Comparison of ENCODE assay signal across 7 cellular contexts in the genomic region with DNA sequence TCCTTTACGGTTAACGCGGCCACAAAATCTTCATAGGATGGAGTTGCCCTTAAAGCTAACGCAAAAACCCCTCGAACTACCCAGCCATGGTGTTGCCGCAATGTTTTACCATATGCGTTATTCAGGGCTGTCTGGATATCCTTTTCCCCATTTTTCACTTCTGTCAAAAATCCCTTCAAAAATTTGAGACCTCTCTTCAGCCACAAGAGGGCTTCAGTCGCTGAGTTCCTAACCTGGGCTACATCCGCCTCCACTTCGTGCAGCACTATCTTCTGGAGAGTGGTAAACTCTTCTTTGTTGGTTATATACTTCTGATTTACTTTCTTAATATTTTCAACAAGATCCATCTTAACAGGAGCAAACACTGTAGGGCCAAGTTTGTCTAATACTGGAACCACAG. TPM values are rescaled to one million over a fixed set of nuclear protein-coding genes. Genes with fewer than 3 reads are reported as not detected.
DNase-seq lines count a peak whose midpoint lies in the region; ATAC-seq and TF ChIP-seq lines count a peak whose summit lies in the region.
"Not testable (repeated sequence)": the region's sequence is repeated elsewhere in the genome, so short reads cannot be mapped to it uniquely, and the experiment has no call there.

No MANE protein-coding gene starts in this region.

- TF ChIP-seq CTCF in DND-41 (IDR thresholded peaks at IDR 0.05; ENCODE audit: borderline replicate concordance, extremely low read depth, low read length, poor library complexity, severe bottlenecking) (peak; percentile 33), HFFc6 (IDR thresholded peaks at IDR 0.05) (peak; percentile 72), OCI-LY7 (conservative IDR thresholded peaks at IDR 0.05; ENCODE audit: low read length) (peak; percentile 48), VCaP (conservative IDR thresholded peaks at IDR 0.05) (peak; percentile 78), choroid plexus epithelial cell (conservative IDR thresholded peaks at IDR 0.05; ENCODE audit: low read depth, low read length) (peak; percentile 45), heart right ventricle (IDR thresholded peaks at IDR 0.05) (peak in 7 of 9 donors; percentile 23 to 49 (median 36)), nephron progenitor cell (IDR thresholded peaks at IDR 0.05) (peak; percentile 13)

- WGBS in heart right ventricle, 2 donors: 78 to 82% methylated on average over 10 of the region's 10 CpGs

- not testable (repeated sequence) for H3K4me3 ChIP-seq in DND-41 (ENCODE audit: low read depth in 1 of 2, low read length in 2 of 2); OCI-LY7 (ENCODE audit: low read depth, low read length, poor library complexity, severe bottlenecking); choroid plexus epithelial cell (ENCODE audit: low read depth, low read length); heart right ventricle

- not testable (repeated sequence) for H3K4me1 Mint-ChIP-seq in HFFc6 (ENCODE audit: low read depth); nephron progenitor cell

- POLR2A ChIA-PET in OCI-LY7 (lab: Charles Lee): not testable (repeated sequence)

- H3K27me3 Mint-ChIP-seq in HFFc6 (ENCODE audit: insufficient read depth); nephron progenitor cell (ENCODE audit: low read depth, poor library complexity): not testable (repeated sequence)

- CTCF ChIA-PET in OCI-LY7 (lab: Charles Lee; ENCODE audit: unreplicated experiment): not testable (repeated sequence)

- H3K9me3 Mint-ChIP-seq in HFFc6: not testable (repeated sequence)
- H3K9me3 Mint-ChIP-seq in nephron progenitor cell: peaks cover 37% of the 10 kb centered on the region

- H3K36me3 Mint-ChIP-seq in HFFc6 (ENCODE audit: low read depth): peaks cover 20% of the 10 kb centered on the region
- peaks cover 52% of the 10 kb centered on the region for H3K36me3 Mint-ChIP-seq in nephron progenitor cell (ENCODE audit: low read depth)

- not testable (repeated sequence) for BruUV-seq in OCI-LY7 (replicated peaks; lab: Mats Ljungman, UMichigan)

- intact Hi-C loops in OCI-LY7 (cut with micrococcal nuclease; ENCODE audit: unreplicated experiment) (loop anchor here (10.0 kb wide), 1 partner anchor 92 kb away; no protein-coding TSS in a partner anchor), heart right ventricle (cut with DNase I) (loop anchor here in 9 of 10 donors (2.0 to 10.0 kb wide), 7 partner anchors 39 to 362 kb away; partner anchors contain the start of gene ANO6 (in 1 of the 9))

- not testable (repeated sequence) for H3K27ac ChIP-seq in DND-41 (ENCODE audit: low read length); OCI-LY7 (ENCODE audit: low read depth, low read length, poor library complexity, severe bottlenecking); VCaP; heart right ventricle

- H3K4me1 ChIP-seq in DND-41 (ENCODE audit: insufficient read depth, low read length); OCI-LY7 (ENCODE audit: insufficient read depth, low read length, poor library complexity, severe bottlenecking); heart right ventricle: not testable (repeated sequence)

- H4K20me1 ChIP-seq in DND-41 (ENCODE audit: insufficient read depth, low read length); OCI-LY7 (ENCODE audit: insufficient read depth, low read length): not testable (repeated sequence)

- not testable (repeated sequence) for H3K27ac Mint-ChIP-seq in HFFc6
- peak overlapping the region; percentile 18 for H3K27ac Mint-ChIP-seq in nephron progenitor cell

- H3K9ac ChIP-seq in DND-41 (ENCODE audit: low read depth, low read length): not testable (repeated sequence)

- H3K79me2 ChIP-seq in DND-41 (ENCODE audit: insufficient read depth, low read length); OCI-LY7 (ENCODE audit: insufficient read depth, low read depth, low read length): not testable (repeated sequence)

- not testable (repeated sequence) for H3K9me2 ChIP-seq in OCI-LY7 (ENCODE audit: insufficient read depth, low read length)

- H3K9me3 ChIP-seq in DND-41 (ENCODE audit: insufficient read depth, low read length, severe bottlenecking) (peaks cover 21% of the 10 kb centered on the region), heart right ventricle (peaks cover 0 to 26% (median 13%) of the 10 kb centered on the region in 11 donors)
- not testable (repeated sequence) for H3K9me3 ChIP-seq in OCI-LY7 (ENCODE audit: low read length)

- not testable (repeated sequence) for H3K4me3 Mint-ChIP-seq in HFFc6, nephron progenitor cell

- not testable (repeated sequence) for H3K27me3 ChIP-seq in DND-41 (ENCODE audit: insufficient read depth, low read length, poor library complexity); heart right ventricle

- peak; percentile 52; the same call in 1 of the 3 replicates for ATAC-seq in DND-41 (ENCODE audit: insufficient read depth, low read depth)
- ATAC-seq in heart right ventricle: not testable (repeated sequence)

- DNase-seq in DND-41; HFFc6; OCI-LY7 (ENCODE audit: low spot score); heart right ventricle; nephron progenitor cell: not testable (repeated sequence)
- peak; percentile 11 for DNase-seq in choroid plexus epithelial cell (ENCODE audit: low read depth)

- not testable (repeated sequence) for H3K4me2 ChIP-seq in DND-41 (ENCODE audit: insufficient read depth, low read length); OCI-LY7 (ENCODE audit: low read length)

- H3K36me3 ChIP-seq in DND-41 (ENCODE audit: insufficient read depth, low read length) (peaks cover 11% of the 10 kb centered on the region), heart right ventricle (peaks cover 0 to 21% (median 0%) of the 10 kb centered on the region in 9 donors)
- H3K36me3 ChIP-seq in OCI-LY7 (ENCODE audit: insufficient read depth, low read length): not testable (repeated sequence)

- not testable (repeated sequence) for H2AFZ ChIP-seq in DND-41 (ENCODE audit: low read depth, low read length); OCI-LY7 (ENCODE audit: low read length)

RNA-seq across cellular contexts. Expression of gene ANO6, which starts 42.6 kb away (rescaled TPM):
- 10 to 100 TPM; 44.4 to 58.6 (median 53.3) TPM for total RNA-seq in HFFc6 (2021; fragmentation: NEBNext Ultra II Directional; extraction: Animal tissue kit (Norgen Biotek cat#: 25700))
- 11.9 and 15.0 TPM in 2 replicates for total RNA-seq in OCI-LY7 (2014; rRNA removed; shearing (Covaris generic))
- 17.7 and 19.7 TPM in 2 replicates for total RNA-seq in OCI-LY7 (2022)
- 10 to 100 TPM; 35.8 to 52.2 (median 41.9) TPM for total RNA-seq in heart right ventricle
- polyA plus RNA-seq in heart right ventricle: 10 to 100 TPM in 1 of 2 donors, 1 to 10 TPM in 1; 8.9 to 12.7 TPM

Comparison
In these comparisons a context has a peak if more than half of its experiments do, and no peak if none do; other contexts are left out.
1. CTCF ChIP-seq: peak in every context shown above with its lines; median percentile 78 in VCaP; 72 in HFFc6; 48 in OCI-LY7; 45 in choroid plexus epithelial cell; 36 in heart right ventricle; 33 in DND-41; 13 in nephron progenitor cell.